In the genomic region with DNA sequence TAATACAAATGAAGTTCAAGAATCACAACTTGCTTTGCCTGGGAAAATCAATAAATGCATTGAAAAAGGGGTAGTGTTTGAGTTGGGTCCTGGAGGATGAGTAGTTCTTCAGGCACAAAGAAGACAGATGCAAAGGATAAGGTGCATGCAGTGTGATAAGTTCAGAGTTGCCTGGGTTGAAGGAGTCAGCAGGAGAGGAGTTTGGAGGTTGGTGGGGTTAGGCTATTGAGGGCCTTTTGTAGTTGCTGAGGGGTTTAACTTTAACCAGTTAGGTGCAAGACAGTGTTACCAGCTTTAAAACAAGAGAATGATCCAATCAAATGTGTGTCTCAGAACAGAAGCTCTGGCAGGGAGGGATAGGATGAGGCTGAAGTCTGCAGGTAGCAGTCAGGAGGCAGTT, we compare ENCODE assay signal across 1 cellular context.
TF ChIP-seq lines count a peak whose summit lies in the region.

No MANE protein-coding gene starts in this region.

TF ChIP-seq in H1, 55 proteins besides CTCF, POLR2A, EP300 and RAD21:
- no peak for TF ChIP-seq TCF12 (IDR thresholded peaks at IDR 0.05; ENCODE audit: low read depth, low read length)
TF ChIP-seq in H1: peak in this region for 0.
